ENCODE assay signal across 12 cellular contexts in the genomic region with DNA sequence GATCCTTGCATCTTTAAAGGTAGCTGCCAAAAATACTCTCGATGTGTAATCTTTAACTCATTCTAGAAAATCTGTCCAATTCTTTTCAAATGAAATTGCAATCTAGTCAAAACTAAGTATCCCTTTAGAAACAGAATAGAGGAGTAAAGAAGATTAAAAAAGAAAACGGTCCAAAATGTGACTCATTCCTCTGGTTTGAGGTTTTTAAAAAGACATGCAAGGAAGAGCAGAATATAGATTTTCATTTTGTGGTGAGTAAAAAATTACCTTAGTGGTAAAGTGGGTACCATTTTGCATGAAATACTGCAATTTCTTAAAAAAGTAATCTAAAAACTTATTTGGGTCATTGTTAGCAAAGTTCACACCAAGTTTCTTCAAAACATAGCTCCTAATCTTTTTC.
A peak's percentile ranks its signal among the peaks of the same experiment; 100 is the strongest.
DNase-seq lines count a peak whose midpoint lies in the region; ATAC-seq and TF ChIP-seq lines count a peak whose summit lies in the region.
"Had no signal": no experiment of that assay in that cellular context is flagged by ENCODE, and none has a peak within 500 bp of the region (broad histone marks: within the 10 kb centered on the region; RNA-seq: fewer than 3 reads in every experiment).

No MANE protein-coding gene starts in this region.

- H3K27me3 ChIP-seq in neural progenitor cell, result peaks cover 38% of the 10 kb centered on the region
- H3K27me3 ChIP-seq: esophagus muscularis mucosa had no signal

- H2AFZ ChIP-seq in neural progenitor cell (replicated peaks), result no peak overlapping the region

- H3K36me3 Mint-ChIP-seq in neural progenitor cell, result no peaks in the 10 kb centered on the region

- no peak overlapping the region for H3K27ac ChIP-seq in neural progenitor cell
- H3K27ac ChIP-seq: esophagus muscularis mucosa had no signal

- H3K4me3 ChIP-seq in GM12865 (ENCODE audit: low read depth, low read length) (no peak overlapping the region), neural progenitor cell (no peak overlapping the region)
- H3K4me3 ChIP-seq: esophagus muscularis mucosa had no signal

- no peaks in the 10 kb centered on the region for H3K36me3 ChIP-seq in neural progenitor cell
- H3K36me3 ChIP-seq: esophagus muscularis mucosa had no signal

- H3K4me1 ChIP-seq in neural progenitor cell, result peaks cover 15% of the 10 kb centered on the region
- H3K4me1 ChIP-seq: esophagus muscularis mucosa had no signal

- no peak overlapping the region for H3K4me3 Mint-ChIP-seq in neural progenitor cell
- H3K4me3 Mint-ChIP-seq: B cell had no signal

- no peaks in the 10 kb centered on the region for H3K9me3 ChIP-seq in neural progenitor cell (ENCODE audit: low read depth)
- H3K9me3 ChIP-seq: esophagus muscularis mucosa had no signal

- DNase-seq in GM12865 (ENCODE audit: low read depth), result peak; percentile 62
- DNase-seq in NCI-H446 (lab: John Stamatoyannopoulos, UW), result no peak
- no peak for DNase-seq in neural progenitor cell (ENCODE audit: low spot score)
- no peak for DNase-seq in A172 (ENCODE audit: low spot score)
- no peak for DNase-seq in NCI-H526 (lab: John Stamatoyannopoulos, UW)
- DNase-seq: NCI-H524 treated with DMSO at 0.1 percent for 48 hours had no signal

- H3K27me3 Mint-ChIP-seq in neural progenitor cell (ENCODE audit: insufficient read depth, low read depth), result no peaks in the 10 kb centered on the region

- no peak overlapping the region for H3K9ac ChIP-seq in neural progenitor cell

- H3K4me1 Mint-ChIP-seq in neural progenitor cell, result no peaks in the 10 kb centered on the region

- H3F3A ChIP-seq in neural progenitor cell (ENCODE audit: low read depth), result peaks cover 11% of the 10 kb centered on the region

- no peak for TF ChIP-seq CTCF in GM12865 (IDR thresholded peaks at IDR 0.05; ENCODE audit: insufficient read depth, low read depth, low read length, missing control alignments)
- TF ChIP-seq CTCF in neural progenitor cell (IDR thresholded peaks at IDR 0.05), result no peak

- H3K9me3 Mint-ChIP-seq in neural progenitor cell, result no peaks in the 10 kb centered on the region

- H3K79me2 ChIP-seq in neural progenitor cell (ENCODE audit: low read depth), result no peaks in the 10 kb centered on the region

- H4K20me1 ChIP-seq in neural progenitor cell (ENCODE audit: low read depth), result no peaks in the 10 kb centered on the region

- ATAC-seq in GM19043 (IDR thresholded peaks at IDR 0.05; ENCODE audit: low read depth, unreplicated experiment), result peak; percentile 70
- peak; percentile 66 for ATAC-seq in HG02840 (IDR thresholded peaks at IDR 0.05; ENCODE audit: low FRiP score, unreplicated experiment)
- ATAC-seq in HG03565 (IDR thresholded peaks at IDR 0.05; ENCODE audit: unreplicated experiment), result peak; percentile 65
- ATAC-seq: SK-N-SH treated with all-trans-retinoic acid at 6 μM for 48 hours had no signal

- no peak overlapping the region for H3K27ac Mint-ChIP-seq in neural progenitor cell
- H3K27ac Mint-ChIP-seq: B cell had no signal

- H3K4me2 ChIP-seq in neural progenitor cell, result no peak overlapping the region
